In the genomic region with DNA sequence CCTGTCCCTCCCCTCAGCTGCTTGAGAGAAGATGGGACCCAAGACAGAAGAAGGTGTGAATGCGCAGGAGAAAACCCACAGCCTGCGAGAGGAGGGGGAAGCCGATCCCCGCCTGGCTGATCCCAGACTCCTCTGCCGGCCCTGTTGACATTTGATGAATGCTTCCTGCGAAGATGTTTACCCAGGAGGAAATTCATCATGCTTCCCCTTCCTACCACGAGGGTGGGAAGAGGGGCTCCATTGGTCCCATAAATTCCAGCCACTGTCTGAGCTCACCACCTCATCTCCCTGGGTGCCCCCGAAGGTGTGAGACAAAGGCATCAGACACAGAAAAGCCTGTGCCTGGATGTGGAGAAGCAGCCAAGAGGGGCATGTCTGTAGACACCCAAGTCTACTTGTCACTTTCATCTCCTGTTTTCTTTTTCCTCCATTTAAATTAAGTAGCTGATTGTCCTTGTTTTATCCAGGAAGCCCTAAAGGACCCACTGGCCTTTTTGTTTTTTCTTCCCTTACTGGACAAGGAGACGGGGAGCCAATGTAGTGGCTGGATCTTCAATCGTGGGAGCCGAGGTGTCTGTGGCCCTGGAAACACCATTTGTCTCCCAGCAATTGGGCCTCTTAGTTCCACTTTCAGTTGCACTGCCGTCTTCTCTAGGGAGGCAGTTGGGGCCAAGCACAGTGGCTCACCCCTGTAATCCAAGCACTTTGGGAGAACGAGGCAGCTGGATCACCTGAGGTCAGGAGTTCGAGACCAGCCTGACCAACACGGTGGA, we compare ENCODE assay signal across 16 cellular contexts.
DNase-seq lines count a peak whose midpoint lies in the region; ATAC-seq, FAIRE-seq and TF ChIP-seq lines count a peak whose summit lies in the region.
"Had no signal": no experiment of that assay in that cellular context is flagged by ENCODE, and none has a peak within 500 bp of the region (broad histone marks: within the 10 kb centered on the region; RNA-seq: fewer than 3 reads in every experiment).

No MANE protein-coding gene starts in this region.

- intact Hi-C loops in HepG2 (cut with micrococcal nuclease; ENCODE audit: unreplicated experiment) = no loop called here
- intact Hi-C loops in endothelial cell of umbilical vein (cut with micrococcal nuclease) = loop anchor here (1.0 to 5.0 kb wide), 7 partner anchors 29 to 258 kb away; no protein-coding TSS in a partner anchor

- H2BK5ac ChIP-seq in mesendoderm (ENCODE audit: low read length) = no peak overlapping the region

- no peaks in the 10 kb centered on the region for H3K9me3 ChIP-seq in liver (ENCODE audit: control insufficient read depth in 4 of 4, low read length in 3 of 4)
- no peaks in the 10 kb centered on the region for H3K9me3 ChIP-seq in HepG2 (ENCODE audit: low read length)
- no peaks in the 10 kb centered on the region for H3K9me3 ChIP-seq in endothelial cell of umbilical vein (replicated peaks; ENCODE audit: control insufficient read depth, insufficient read depth, low read length)
- H3K9me3 ChIP-seq: HAP-1 had no signal

- no peaks in the 10 kb centered on the region for H3K79me1 ChIP-seq in mesendoderm (ENCODE audit: low read length)

- no peak overlapping the region for H3K4me3 Mint-ChIP-seq in HFFc6

- H2AK5ac ChIP-seq in mesendoderm (ENCODE audit: low read length) = no peak overlapping the region

- H3K9me1 ChIP-seq in endothelial cell of umbilical vein (replicated peaks; ENCODE audit: control insufficient read depth, extremely low read depth, insufficient read depth, low read length) = no peaks in the 10 kb centered on the region

- H3K36me3 ChIP-seq in liver (ENCODE audit: control insufficient read depth in 4 of 4, insufficient read depth in 3 of 4, low read depth in 1 of 4, low read length in 3 of 4) = no peaks in the 10 kb centered on the region
- H3K36me3 ChIP-seq in HepG2 (replicated peaks in 1 of 2; ENCODE audit: control insufficient read depth in 1 of 2, insufficient read depth in 2 of 2, low read length in 2 of 2) = no peaks in the 10 kb centered on the region
- no peaks in the 10 kb centered on the region for H3K36me3 ChIP-seq in endothelial cell of umbilical vein (ENCODE audit: control insufficient read depth in 2 of 2, extremely low read depth in 1 of 2, insufficient read depth in 2 of 2, low read length in 2 of 2)
- no peaks in the 10 kb centered on the region for H3K36me3 ChIP-seq in mesendoderm (ENCODE audit: control insufficient read depth, insufficient read depth, low read length)
- H3K36me3 ChIP-seq: HAP-1 had no signal

- CTCF ChIA-PET in HepG2 (lab: Yijun Ruan, JAX; ENCODE audit: low intra/inter-chr PET ratio, low total read pairs) = no interaction called here
- CTCF ChIA-PET in endothelial cell of umbilical vein (lab: Charles Lee) = interaction anchor here (0.7 to 1.5 kb wide), 5 partner anchors 19 to 275 kb away, joined by 3 to 4 read pairs (median 3); no protein-coding TSS in a partner anchor

- DNase-seq in HepG2 (ENCODE audit: low spot score) = no peak
- peak; percentile 90 for DNase-seq in endothelial cell of umbilical vein (ENCODE audit: low read depth, low spot score)
- DNase-seq in mesendoderm = peak; percentile 73
- no peak for DNase-seq in cerebellar cortex (ENCODE audit: low spot score)
- DNase-seq in HFFc6 = no peak
- DNase-seq in NCI-H2107 (lab: John Stamatoyannopoulos, UW) = no peak
- DNase-seq in stimulated activated CD4-positive, alpha-beta T cell treated with anti-CD3 and anti-CD28 coated beads, Interleukin-15, amount 100 ng/mL, for 24 hours = no peak
- DNase-seq: 8988T, COR-L47, DMS153, EL, NCI-H1092 treated with DMSO at 0.1 percent for 48 hours, NCI-H1694 treated with DMSO at 0.1 percent for 48 hours, SIG-M5 had no signal

- H4K20me1 ChIP-seq in HepG2 (ENCODE audit: insufficient read depth, low read length) (no peaks in the 10 kb centered on the region; the same call in 1 of the 2 replicates), endothelial cell of umbilical vein (replicated peaks; ENCODE audit: control insufficient read depth, extremely low read depth, insufficient read depth, low read length) (no peaks in the 10 kb centered on the region)

- peaks cover 20% of the 10 kb centered on the region for H3K27me3 Mint-ChIP-seq in HFFc6 (ENCODE audit: insufficient read depth)

- H3K9ac ChIP-seq in liver (ENCODE audit: low read depth in 1 of 2, low read length in 2 of 2) (no peak overlapping the region), HepG2 (ENCODE audit: insufficient read depth, low read depth, low read length) (no peak overlapping the region), endothelial cell of umbilical vein (replicated peaks; ENCODE audit: extremely low read depth, insufficient read depth, low read length) (peak overlapping the region; percentile 40), mesendoderm (ENCODE audit: low read length) (no peak overlapping the region)

- BruUV-seq in HepG2 (replicated peaks; lab: Mats Ljungman, UMichigan) (no TSS peak), endothelial cell of umbilical vein (replicated peaks; lab: Mats Ljungman, UMichigan) (TSS peak; percentile 96)

- H3K23ac ChIP-seq in mesendoderm (ENCODE audit: low read length) = no peak overlapping the region

- no peak overlapping the region for H4K5ac ChIP-seq in mesendoderm (ENCODE audit: low read length)

- no peak for TF ChIP-seq RAD21 in liver (IDR thresholded peaks at IDR 0.05)
- TF ChIP-seq RAD21 in HepG2 (CRISPR knock-in tag; IDR thresholded peaks at IDR 0.05) = no peak

- 81% methylated on average over 15 of the region's 15 CpGs for WGBS in liver
- WGBS in HepG2 (ENCODE audit: low lambda C conversion rate) = 67% methylated on average over 12 of the region's 15 CpGs
- no CpG with 5 or more reads among the region's 15 CpGs for WGBS in mesendoderm (ENCODE audit: extremely low coverage, insufficient coverage, low lambda C conversion rate)

- no peak for ATAC-seq in HepG2

- H3K4me2 ChIP-seq in HepG2 (ENCODE audit: low read depth, low read length) = no peak overlapping the region
- peak overlapping the region; percentile 40 for H3K4me2 ChIP-seq in endothelial cell of umbilical vein (ENCODE audit: insufficient read depth, low read length)
- no peak overlapping the region for H3K4me2 ChIP-seq in mesendoderm (ENCODE audit: low read length)

- no peak overlapping the region for H2BK15ac ChIP-seq in mesendoderm (replicated peaks; ENCODE audit: low read depth)

- FAIRE-seq in HepG2 (lab: Jason Lieb, UNC) (no peak), endothelial cell of umbilical vein (lab: Jason Lieb, UNC) (peak; percentile 81)

- peak overlapping the region; percentile 6 for H3K56ac ChIP-seq in mesendoderm (ENCODE audit: low read length)

- H3K79me2 ChIP-seq in HepG2 (ENCODE audit: insufficient read depth, low read length) = no peaks in the 10 kb centered on the region
- H3K79me2 ChIP-seq in endothelial cell of umbilical vein (ENCODE audit: control insufficient read depth, insufficient read depth, low read length) = no peaks in the 10 kb centered on the region
- no peaks in the 10 kb centered on the region for H3K79me2 ChIP-seq in mesendoderm (ENCODE audit: control insufficient read depth, insufficient read depth, low read length)

- H4K8ac ChIP-seq in mesendoderm (ENCODE audit: low read depth, low read length) = no peak overlapping the region

- H3K4me1 Mint-ChIP-seq in HFFc6 (ENCODE audit: low read depth) = peaks cover 16% of the 10 kb centered on the region

- H3K27ac ChIP-seq in liver (ENCODE audit: low read depth in 1 of 2, low read length in 2 of 2) (no peak overlapping the region), HepG2 (ENCODE audit: extremely low read length, insufficient read depth, low read length) (no peak overlapping the region), endothelial cell of umbilical vein (ENCODE audit: insufficient read depth, low read depth, low read length) (peak overlapping the region; percentile 87), mesendoderm (ENCODE audit: low read depth, low read length) (no peak overlapping the region)

- H3K4me1 ChIP-seq in liver (ENCODE audit: control insufficient read depth in 4 of 4, insufficient read depth in 4 of 4, low read length in 3 of 4) = peaks cover 0 to 6% (median 3%) of the 10 kb centered on the region in 4 donors
- peaks cover 22% of the 10 kb centered on the region for H3K4me1 ChIP-seq in HepG2 (ENCODE audit: insufficient read depth, low read length)
- peaks cover 35% of the 10 kb centered on the region for H3K4me1 ChIP-seq in endothelial cell of umbilical vein (ENCODE audit: control insufficient read depth, extremely low read depth, insufficient read depth, low read length)
- H3K4me1 ChIP-seq in mesendoderm (ENCODE audit: control insufficient read depth, low read depth, low read length) = no peaks in the 10 kb centered on the region
- H3K4me1 ChIP-seq: HAP-1 had no signal

- H3K27me3 ChIP-seq in liver (ENCODE audit: control insufficient read depth in 4 of 4, insufficient read depth in 4 of 4, low read length in 3 of 4) = no peaks in the 10 kb centered on the region
- H3K27me3 ChIP-seq in HepG2 (ENCODE audit: control insufficient read depth in 1 of 2, insufficient read depth in 2 of 2, low read length in 2 of 2) = peaks cover 1 to 14% of the 10 kb centered on the region in 2 experiments; a peak in 2 of 5 replicates
- no peaks in the 10 kb centered on the region for H3K27me3 ChIP-seq in endothelial cell of umbilical vein (ENCODE audit: control insufficient read depth in 2 of 2, insufficient read depth in 2 of 2, low read length in 2 of 2)
- H3K27me3 ChIP-seq in mesendoderm (ENCODE audit: insufficient read depth, low read length, poor library complexity) = no peaks in the 10 kb centered on the region

- TF ChIP-seq CTCF in liver (IDR thresholded peaks at IDR 0.05; ENCODE audit: low read depth, low read length, missing input control) = no peak
- TF ChIP-seq CTCF in HepG2 (CRISPR knock-in tag; IDR thresholded peaks at IDR 0.05) = no peak
- TF ChIP-seq CTCF in endothelial cell of umbilical vein (IDR thresholded peaks at IDR 0.05; ENCODE audit: extremely low read depth in 1 of 2, insufficient read depth in 1 of 2, low read depth in 1 of 2, low read length in 2 of 2) = no peak
- no peak for TF ChIP-seq CTCF in HFFc6 (IDR thresholded peaks at IDR 0.05)

- no peak overlapping the region for H3K4ac ChIP-seq in mesendoderm (ENCODE audit: low read depth, low read length)

- H3K4me3 ChIP-seq in liver (ENCODE audit: low read depth in 1 of 3, low read length in 3 of 3) (no peak overlapping the region), HepG2 (replicated peaks in 1 of 3; ENCODE audit: insufficient read depth in 1 of 3, low read depth in 2 of 3, low read length in 3 of 3) (no peak overlapping the region), endothelial cell of umbilical vein (replicated peaks in 1 of 3; ENCODE audit: insufficient read depth in 1 of 3, low read depth in 1 of 3, low read length in 3 of 3) (no peak overlapping the region), mesendoderm (ENCODE audit: low read length) (no peak overlapping the region)
- H3K4me3 ChIP-seq: HAP-1 had no signal

- TF ChIP-seq POLR2A in HepG2 (IDR thresholded peaks at IDR 0.05; ENCODE audit: insufficient read depth in 1 of 2, low read depth in 2 of 2, low read length in 2 of 2) (no peak), endothelial cell of umbilical vein (IDR thresholded peaks at IDR 0.05; ENCODE audit: low read depth, low read length) (no peak)

- no peak overlapping the region for H2BK120ac ChIP-seq in mesendoderm (ENCODE audit: low read depth, low read length)

- H3K9me3 Mint-ChIP-seq in HFFc6 = no peaks in the 10 kb centered on the region

- TF ChIP-seq EP300 in HepG2 (IDR thresholded peaks at IDR 0.05; ENCODE audit: low read depth in 2 of 2, low read length in 2 of 2) (no peak), HepG2 (CRISPR knock-in tag; IDR thresholded peaks at IDR 0.05; ENCODE audit: borderline replicate concordance) (no peak)

- H3K36me3 Mint-ChIP-seq in HFFc6 (ENCODE audit: low read depth) = no peaks in the 10 kb centered on the region

- no peak overlapping the region for H3K27ac Mint-ChIP-seq in HFFc6

- in situ Hi-C loops in HepG2 (cut with HindIII; ENCODE audit: extremely low pct_ligation_motif_present, low pct_unique_long_range_greater_than_20kb) = no loop called here

- dilution Hi-C loops in endothelial cell of umbilical vein (cut with MboI; ENCODE audit: extremely low pct_ligation_motif_present, low sequenced_read_pairs) = no loop called here

- H2AFZ ChIP-seq in HepG2 (ENCODE audit: low read length) (no peak overlapping the region), endothelial cell of umbilical vein (ENCODE audit: low read depth, low read length) (peak overlapping the region; percentile 42)

- peak overlapping the region; percentile 6 for H3K18ac ChIP-seq in mesendoderm (ENCODE audit: low read length)

- POLR2A ChIA-PET in HepG2 (lab: Yijun Ruan, JAX) (no interaction called here), endothelial cell of umbilical vein (lab: Charles Lee) (interaction anchor here (0.6 to 1.2 kb wide), 3 partner anchors 37 to 210 kb away, joined by 4 to 6 read pairs (median 6); a partner anchor contains a TSS)

Comparison
In these comparisons a context has a peak if more than half of its experiments do, and no peak if none do; other contexts are left out.
1. DNase-seq: peak in endothelial cell of umbilical vein (single experiment) and mesendoderm (single experiment); none in HepG2 (single experiment), cerebellar cortex (single experiment), HFFc6 (single experiment), NCI-H2107 (single experiment) and stimulated activated CD4-positive, alpha-beta T cell treated with anti-CD3 and anti-CD28 coated beads, Interleukin-15, amount 100 ng/mL, for 24 hours (single experiment).